Comparison of ENCODE assay signal across 13 cellular contexts in genomic region chr20:49832632-49833327, GRCh38. TPM values are rescaled to one million over a fixed set of nuclear protein-coding genes. Genes with fewer than 3 reads are reported as not detected.
DNase-seq lines count a peak whose midpoint lies in the region; ATAC-seq, FAIRE-seq and TF ChIP-seq lines count a peak whose summit lies in the region.
"Had no signal": no experiment of that assay in that cellular context is flagged by ENCODE, and none has a peak within 500 bp of the region (broad histone marks: within the 10 kb centered on the region; RNA-seq: fewer than 3 reads in every experiment).

No MANE protein-coding gene starts in this region.

- no peak for TF ChIP-seq POLR2A in GM12891 (IDR thresholded peaks at IDR 0.05; ENCODE audit: low read depth, low read length)

- H3K27ac ChIP-seq in osteoblast (ENCODE audit: low read depth, low read length), result no peak overlapping the region
- no peak overlapping the region for H3K27ac ChIP-seq in smooth muscle cell (ENCODE audit: low read depth)

- no peak overlapping the region for H3K4me3 Mint-ChIP-seq in T-helper 17 cell
- H3K4me3 Mint-ChIP-seq in stimulated activated naive B cell treated with anti-CD40 and anti-IgM and Interleukin-4, amounts not matched to agents 10 μg/mL and 1 μg/mL and 100 μg/mL, for 72 hours, result peak overlapping the region; percentile 10 to 28
- H3K4me3 Mint-ChIP-seq: T-helper 2 cell treated with Interferon-gamma antibody and Interleukin-4, amounts not matched to agents 5 μg/mL and 100 μg/mL, for 36 hours had no signal

- no peaks in the 10 kb centered on the region for H3K27me3 Mint-ChIP-seq in T-helper 17 cell
- H3K27me3 Mint-ChIP-seq in stimulated activated naive B cell treated with anti-CD40 and anti-IgM and Interleukin-4, amounts not matched to agents 10 μg/mL and 1 μg/mL and 100 μg/mL, for 72 hours, result no peaks in the 10 kb centered on the region

- no peak overlapping the region for H2AFZ ChIP-seq in osteoblast (ENCODE audit: low read length)
- no peak overlapping the region for H2AFZ ChIP-seq in smooth muscle cell (ENCODE audit: low read depth)

- peaks cover 8% of the 10 kb centered on the region for H3K4me1 ChIP-seq in osteoblast (ENCODE audit: insufficient read depth, low read length)
- H3K4me1 ChIP-seq in smooth muscle cell (ENCODE audit: low read depth), result peaks cover 19% of the 10 kb centered on the region

- no peak for FAIRE-seq in GM12891 (lab: Jason Lieb, UNC)

- H3K36me3 ChIP-seq in osteoblast (ENCODE audit: insufficient read depth, low read length) (peaks cover 9% of the 10 kb centered on the region), smooth muscle cell (ENCODE audit: low read depth) (no peaks in the 10 kb centered on the region)

- 89% methylated on average over 13 of the region's 13 CpGs for WGBS in smooth muscle cell (ENCODE audit: low lambda C conversion rate)

- H3K4me3 ChIP-seq in fibroblast of villous mesenchyme (ENCODE audit: low read depth, low read length), result no peak overlapping the region
- no peak overlapping the region for H3K4me3 ChIP-seq in osteoblast (ENCODE audit: insufficient read depth, low read length)
- H3K4me3 ChIP-seq in smooth muscle cell, result no peak overlapping the region

- no peak overlapping the region for H3K9ac ChIP-seq in smooth muscle cell (ENCODE audit: low read depth)

- no peaks in the 10 kb centered on the region for H3K27me3 ChIP-seq in osteoblast (ENCODE audit: insufficient read depth, low read length)
- no peaks in the 10 kb centered on the region for H3K27me3 ChIP-seq in smooth muscle cell (ENCODE audit: low read depth)

- H3K4me2 ChIP-seq in osteoblast (ENCODE audit: insufficient read depth, low read length) (no peak overlapping the region), smooth muscle cell (no peak overlapping the region)

- TF ChIP-seq CTCF in fibroblast of villous mesenchyme (IDR thresholded peaks at IDR 0.05; ENCODE audit: insufficient read depth, low read depth, low read length), result no peak
- no peak for TF ChIP-seq CTCF in osteoblast (IDR thresholded peaks at IDR 0.05; ENCODE audit: extremely low read depth, low read depth, low read length)
- no peak for TF ChIP-seq CTCF in smooth muscle cell (IDR thresholded peaks at IDR 0.05; ENCODE audit: borderline replicate concordance, insufficient read depth, poor library complexity, severe bottlenecking)

- H3K79me2 ChIP-seq in osteoblast (ENCODE audit: insufficient read depth, low read length) (no peaks in the 10 kb centered on the region), smooth muscle cell (ENCODE audit: low read depth) (no peaks in the 10 kb centered on the region)

- H3F3A ChIP-seq in smooth muscle cell (ENCODE audit: low read depth), result no peaks in the 10 kb centered on the region

- no peaks in the 10 kb centered on the region for H3K9me3 ChIP-seq in T-helper 17 cell (ENCODE audit: control insufficient read depth, low read length, poor library complexity, severe bottlenecking)
- no peaks in the 10 kb centered on the region for H3K9me3 ChIP-seq in osteoblast (ENCODE audit: low read depth, low read length)
- H3K9me3 ChIP-seq in smooth muscle cell (replicated peaks; ENCODE audit: low read depth), result no peaks in the 10 kb centered on the region

- H4K20me1 ChIP-seq in osteoblast (ENCODE audit: insufficient read depth, low read length) (no peaks in the 10 kb centered on the region), smooth muscle cell (ENCODE audit: low read depth) (no peaks in the 10 kb centered on the region)

- H3K9me3 Mint-ChIP-seq in stimulated activated naive B cell treated with anti-CD40 and anti-IgM and Interleukin-4, amounts not matched to agents 10 μg/mL and 1 μg/mL and 100 μg/mL, for 72 hours, result peaks cover 0 to 2% of the 10 kb centered on the region in 2 donors
- H3K9me3 Mint-ChIP-seq: activated naive CD4-positive, alpha-beta T cell treated with anti-CD3 and anti-CD28 coated beads, Interleukin-2, amount 50 U/mL, for 72 hours; T-helper 2 cell treated with Interferon-gamma antibody and Interleukin-4, amounts not matched to agents 5 μg/mL and 100 μg/mL, for 36 hours had no signal

- peaks cover 18% of the 10 kb centered on the region for H3K4me1 Mint-ChIP-seq in T-helper 17 cell
- peaks cover 14 to 33% of the 10 kb centered on the region in 2 donors for H3K4me1 Mint-ChIP-seq in stimulated activated naive B cell treated with anti-CD40 and anti-IgM and Interleukin-4, amounts not matched to agents 10 μg/mL and 1 μg/mL and 100 μg/mL, for 72 hours

- no peak for ATAC-seq in T-helper 17 cell
- ATAC-seq in stimulated activated naive B cell treated with anti-CD40 and anti-IgM and Interleukin-4, amounts not matched to agents 10 μg/mL and 1 μg/mL and 100 μg/mL, for 72 hours (replicated peaks), result peak; percentile 82 to 86
- ATAC-seq: activated naive CD4-positive, alpha-beta T cell treated with anti-CD3 and anti-CD28 coated beads, Interleukin-2, amount 50 U/mL, for 72 hours had no signal

- H3K27ac Mint-ChIP-seq in T-helper 17 cell, result peak overlapping the region; percentile 14
- peak overlapping the region; percentile 93 for H3K27ac Mint-ChIP-seq in stimulated activated naive B cell treated with anti-CD40 and anti-IgM and Interleukin-4, amounts not matched to agents 10 μg/mL and 1 μg/mL and 100 μg/mL, for 72 hours
- H3K27ac Mint-ChIP-seq: T-helper 2 cell treated with Interferon-gamma antibody and Interleukin-4, amounts not matched to agents 5 μg/mL and 100 μg/mL, for 36 hours had no signal

- peaks cover 15% of the 10 kb centered on the region for H3K36me3 Mint-ChIP-seq in T-helper 17 cell (ENCODE audit: low read depth)
- H3K36me3 Mint-ChIP-seq in stimulated activated naive B cell treated with anti-CD40 and anti-IgM and Interleukin-4, amounts not matched to agents 10 μg/mL and 1 μg/mL and 100 μg/mL, for 72 hours, result peaks cover 46 to 54% of the 10 kb centered on the region in 2 donors
- H3K36me3 Mint-ChIP-seq: activated naive CD4-positive, alpha-beta T cell treated with anti-CD3 and anti-CD28 coated beads, Interleukin-2, amount 50 U/mL, for 72 hours had no signal

- DNase-seq in GM12891 (ENCODE audit: insufficient read length, low spot score) (no peak), T-helper 17 cell (no peak), fibroblast of villous mesenchyme (ENCODE audit: low read depth) (peak; percentile 86), NCI-H82 treated with DMSO at 0.1 percent for 48 hours (lab: John Stamatoyannopoulos, UW; ENCODE audit: unreplicated experiment) (no peak), dermis blood vessel endothelial cell (no peak), osteoblast (ENCODE audit: insufficient read length, low spot score, missing footprints) (no peak), smooth muscle cell (lab: John Stamatoyannopoulos, UW; ENCODE audit: unreplicated experiment) (no peak)
- peak; percentile 45 for DNase-seq in stimulated activated naive B cell treated with anti-CD40 and anti-IgM and Interleukin-4, amounts not matched to agents 10 μg/mL and 1 μg/mL and 100 μg/mL, for 72 hours
- DNase-seq: Calu3; NCI-H1694; stimulated activated naive CD4-positive, alpha-beta T cell had no signal

TF ChIP-seq in GM12891, 5 proteins besides CTCF, POLR2A, EP300 and RAD21:
- TF ChIP-seq PAX5 (IDR thresholded peaks at IDR 0.05; ENCODE audit: insufficient read depth, low read length, severe bottlenecking) (no peak), SPI1 (IDR thresholded peaks at IDR 0.05; ENCODE audit: low read depth, low read length) (peak; percentile 91)

RNA-seq across cellular contexts. Expression of gene SLC9A8, which starts 20.2 kb away (rescaled TPM):
- 5.8 TPM for polyA plus RNA-seq in GM12891 (2012; ENCODE audit: low read depth, missing spikeins)
- 10 to 100 TPM; 42.4 to 44.8 TPM for total RNA-seq in T-helper 17 cell
- 6.8 and 7.3 TPM in 2 replicates for total RNA-seq in fibroblast of villous mesenchyme
- total RNA-seq in dermis blood vessel endothelial cell, result 6.6 and 8.4 TPM in 2 replicates
- 6.9 and 9.7 TPM in 2 replicates for total RNA-seq in osteoblast
- total RNA-seq in smooth muscle cell, result 3.9 and 4.5 TPM in 2 replicates
- polyA plus RNA-seq in smooth muscle cell, result 1.4 and 2.2 TPM in 2 replicates

Comparison
In these comparisons a context has a peak if more than half of its experiments do, and no peak if none do; other contexts are left out.
1. DNase-seq: peak in fibroblast of villous mesenchyme (single experiment) and stimulated activated naive B cell treated with anti-CD40 and anti-IgM and Interleukin-4, amounts not matched to agents 10 μg/mL and 1 μg/mL and 100 μg/mL, for 72 hours (single experiment); none in GM12891 (single experiment), T-helper 17 cell (0 of 3), NCI-H82 treated with DMSO at 0.1 percent for 48 hours (single experiment), dermis blood vessel endothelial cell (single experiment), osteoblast (single experiment) and smooth muscle cell (single experiment).